In the genomic region with DNA sequence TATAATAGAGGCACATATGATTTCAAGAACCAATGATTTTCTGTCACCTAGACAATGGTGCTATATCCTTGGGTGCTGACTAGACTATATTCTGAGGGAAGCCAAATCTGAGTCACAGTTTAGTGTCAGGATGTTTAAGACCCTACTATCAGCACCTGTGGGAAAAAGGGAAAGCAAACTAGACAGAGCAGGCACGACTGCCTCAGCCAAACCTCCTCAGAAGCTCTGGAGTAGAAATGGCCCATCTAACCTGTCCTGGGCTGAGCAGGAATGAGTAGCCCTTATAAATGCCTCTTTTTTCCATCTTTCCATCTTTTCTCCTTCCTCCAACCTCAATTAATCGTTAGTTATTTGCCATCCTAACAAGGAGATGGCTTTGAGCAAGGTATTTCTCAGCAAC, we compare ENCODE assay signal across 19 cellular contexts.
DNase-seq lines count a peak whose midpoint lies in the region; ATAC-seq and TF ChIP-seq lines count a peak whose summit lies in the region.
"Had no signal": no experiment of that assay in that cellular context is flagged by ENCODE, and none has a peak within 500 bp of the region (broad histone marks: within the 10 kb centered on the region; RNA-seq: fewer than 3 reads in every experiment).

No MANE protein-coding gene starts in this region.

- DNase-seq in MCF 10A (ENCODE audit: unreplicated experiment) = no peak
- no peak for DNase-seq in breast epithelium (ENCODE audit: low spot score in 2 of 2)
- DNase-seq in right atrium auricular region (ENCODE audit: low spot score) = no peak
- no peak for DNase-seq in Calu3
- DNase-seq in stimulated activated CD4-positive, alpha-beta T cell treated with anti-CD3 and anti-CD28 coated beads, Interleukin-12 subunit alpha, Interleukin-12 subunit beta, amount 100 ng/mL, for 4 hours = no peak
- DNase-seq: 8988T; AML-193; C1 segment of cervical spinal cord; CD4-positive, alpha-beta T cell; DMS79 treated with DMSO at 0.1 percent for 48 hours; EL; GDM1; GOT3; HCEC 1CT; HFFc6 had no signal

- TF ChIP-seq CTCF in MCF 10A (IDR thresholded peaks at IDR 0.05; ENCODE audit: unreplicated experiment) (no peak), breast epithelium (IDR thresholded peaks at IDR 0.05) (no peak), SU-DHL-6 (IDR thresholded peaks at IDR 0.05; ENCODE audit: insufficient read depth, low read length, poor library complexity, severe bottlenecking) (no peak), right atrium auricular region (IDR thresholded peaks at IDR 0.05) (no peak), Calu3 (IDR thresholded peaks at IDR 0.05; ENCODE audit: unreplicated experiment) (no peak)

- peak overlapping the region in 6 of 11 experiments; percentile 3 to 48 (median 16); a peak in 7 of 22 replicates for H3K4me2 ChIP-seq in BLaER1 treated with 17β-estradiol and CSF1 and Interleukin-3, amounts not matched to agents 10 nM and 100 nM
- no peak overlapping the region for H3K4me2 ChIP-seq in SU-DHL-6 (ENCODE audit: low read depth, low read length, poor library complexity, severe bottlenecking)

- H3K36me3 ChIP-seq in breast epithelium = no peaks in the 10 kb centered on the region
- no peaks in the 10 kb centered on the region for H3K36me3 ChIP-seq in BLaER1 treated with 17β-estradiol and CSF1 and Interleukin-3, amounts not matched to agents 10 nM and 100 nM
- H3K36me3 ChIP-seq in SU-DHL-6 (ENCODE audit: low read length) = no peaks in the 10 kb centered on the region
- no peaks in the 10 kb centered on the region for H3K36me3 ChIP-seq in right atrium auricular region

- peak overlapping the region; percentile 52 for H3K27ac Mint-ChIP-seq in MCF 10A (ENCODE audit: low read depth, unreplicated experiment)
- H3K27ac Mint-ChIP-seq in Calu3 (ENCODE audit: unreplicated experiment) = no peak overlapping the region
- H3K27ac Mint-ChIP-seq: CD4-positive, alpha-beta T cell; HFFc6 had no signal

- no peaks in the 10 kb centered on the region for H3K4me1 ChIP-seq in breast epithelium
- peaks cover 0 to 14% (median 5%) of the 10 kb centered on the region in 10 experiments; a peak in 8 of 20 replicates for H3K4me1 ChIP-seq in BLaER1 treated with 17β-estradiol and CSF1 and Interleukin-3, amounts not matched to agents 10 nM and 100 nM
- peaks cover 0 to 10% of the 10 kb centered on the region in 2 donors for H3K4me1 ChIP-seq in right atrium auricular region

- no peak for TF ChIP-seq POLR2A in breast epithelium (IDR thresholded peaks at IDR 0.05)

- H3K4me3 Mint-ChIP-seq in MCF 10A (ENCODE audit: unreplicated experiment) (no peak overlapping the region), Calu3 (ENCODE audit: low read depth, unreplicated experiment) (no peak overlapping the region)
- H3K4me3 Mint-ChIP-seq: CD4-positive, alpha-beta T cell; HFFc6 had no signal

- no peaks in the 10 kb centered on the region for H3K36me3 Mint-ChIP-seq in MCF 10A (ENCODE audit: insufficient read depth, unreplicated experiment)
- H3K36me3 Mint-ChIP-seq in Calu3 (ENCODE audit: insufficient read depth, unreplicated experiment) = no peaks in the 10 kb centered on the region

- BruUV-seq in MCF 10A (replicated peaks; lab: Mats Ljungman, UMichigan) (no TSS peak), Calu3 (replicated peaks; lab: Mats Ljungman, UMichigan) (no TSS peak)

- H3K4me3 ChIP-seq in breast epithelium (no peak overlapping the region), SU-DHL-6 (ENCODE audit: insufficient read depth, low read length, poor library complexity, severe bottlenecking) (no peak overlapping the region), right atrium auricular region (no peak overlapping the region)
- no peak overlapping the region for H3K4me3 ChIP-seq in BLaER1 treated with 17β-estradiol and CSF1 and Interleukin-3, amounts not matched to agents 10 nM and 100 nM

- no peaks in the 10 kb centered on the region for H3K9me3 ChIP-seq in breast epithelium
- no peaks in the 10 kb centered on the region for H3K9me3 ChIP-seq in BLaER1 treated with 17β-estradiol and CSF1 and Interleukin-3, amounts not matched to agents 10 nM and 100 nM (replicated peaks in 1 of 11)
- H3K9me3 ChIP-seq in SU-DHL-6 (ENCODE audit: insufficient read depth, low read length) = no peaks in the 10 kb centered on the region
- H3K9me3 ChIP-seq in right atrium auricular region = peaks cover 0 to 5% of the 10 kb centered on the region in 2 donors

- H3K27me3 ChIP-seq in breast epithelium = no peaks in the 10 kb centered on the region
- no peaks in the 10 kb centered on the region for H3K27me3 ChIP-seq in BLaER1 treated with 17β-estradiol and CSF1 and Interleukin-3, amounts not matched to agents 10 nM and 100 nM
- H3K27me3 ChIP-seq in SU-DHL-6 (ENCODE audit: low read length) = no peaks in the 10 kb centered on the region
- H3K27me3 ChIP-seq in right atrium auricular region = no peaks in the 10 kb centered on the region

- H3K27me3 Mint-ChIP-seq in MCF 10A (ENCODE audit: insufficient read depth, unreplicated experiment) = no peaks in the 10 kb centered on the region
- H3K27me3 Mint-ChIP-seq in Calu3 (ENCODE audit: unreplicated experiment) = no peaks in the 10 kb centered on the region
- H3K27me3 Mint-ChIP-seq: CD4-positive, alpha-beta T cell had no signal

- H3K9me3 Mint-ChIP-seq in MCF 10A (ENCODE audit: unreplicated experiment) (peaks cover 5% of the 10 kb centered on the region), Calu3 (ENCODE audit: low read depth, unreplicated experiment) (no peaks in the 10 kb centered on the region)
- H3K9me3 Mint-ChIP-seq: CD4-positive, alpha-beta T cell had no signal

- peak overlapping the region; percentile 59 for H2AFZ ChIP-seq in SU-DHL-6 (ENCODE audit: low read depth, low read length, severe bottlenecking)

- no peak overlapping the region for H3K9ac ChIP-seq in BLaER1 treated with 17β-estradiol and CSF1 and Interleukin-3, amounts not matched to agents 10 nM and 100 nM
- no peak overlapping the region for H3K9ac ChIP-seq in SU-DHL-6 (ENCODE audit: low read length)

- H3K79me2 ChIP-seq in SU-DHL-6 (ENCODE audit: insufficient read depth, low read length) = no peaks in the 10 kb centered on the region

- CTCF ChIA-PET in MCF 10A (lab: Yijun Ruan, JAX) (interaction anchor here (0.6 kb wide), 1 partner anchor 1881 kb away, joined by 4 read pairs; no protein-coding TSS in a partner anchor), Calu3 (lab: Charles Lee) (no interaction called here)

- POLR2A ChIA-PET in MCF 10A (lab: Yijun Ruan, JAX) = no interaction called here

- no peaks in the 10 kb centered on the region for H3F3A ChIP-seq in SU-DHL-6 (ENCODE audit: insufficient read depth)

- intact Hi-C loops in MCF 10A (cut with micrococcal nuclease) = no loop called here
- intact Hi-C loops in breast epithelium (cut with DNase I; ENCODE audit: low total_unique reads) = no loop called here
- intact Hi-C loops in Calu3 (cut with micrococcal nuclease; ENCODE audit: unreplicated experiment) = no loop called here

- H3K9me2 ChIP-seq in SU-DHL-6 (replicated peaks; ENCODE audit: insufficient read depth, low read length) = no peaks in the 10 kb centered on the region

- H3K27ac ChIP-seq in breast epithelium (no peak overlapping the region), SU-DHL-6 (ENCODE audit: low read depth, low read length) (no peak overlapping the region), right atrium auricular region (peak overlapping the region; percentile 24 to 63)
- H3K27ac ChIP-seq in BLaER1 treated with 17β-estradiol and CSF1 and Interleukin-3, amounts not matched to agents 10 nM and 100 nM = no peak overlapping the region
- H3K27ac ChIP-seq: HL-60 had no signal

- H3K4me1 Mint-ChIP-seq in MCF 10A (ENCODE audit: insufficient read depth, unreplicated experiment) (peaks cover 15% of the 10 kb centered on the region), Calu3 (ENCODE audit: low read depth, unreplicated experiment) (no peaks in the 10 kb centered on the region)

- H4K20me1 ChIP-seq in BLaER1 treated with 17β-estradiol and CSF1 and Interleukin-3, amounts not matched to agents 10 nM and 100 nM = no peaks in the 10 kb centered on the region
- H4K20me1 ChIP-seq in SU-DHL-6 (ENCODE audit: low read depth, low read length) = no peaks in the 10 kb centered on the region

- ATAC-seq in HG02970 (IDR thresholded peaks at IDR 0.05; ENCODE audit: low FRiP score, unreplicated experiment) = no peak

Comparison
In these comparisons a context has a peak if more than half of its experiments do, and no peak if none do; other contexts are left out.
1. H3K27ac ChIP-seq: peak in right atrium auricular region (2 of 2); none in breast epithelium (0 of 2), BLaER1 treated with 17β-estradiol and CSF1 and Interleukin-3, amounts not matched to agents 10 nM and 100 nM (0 of 11) and SU-DHL-6 (single experiment).